In the genomic region with DNA sequence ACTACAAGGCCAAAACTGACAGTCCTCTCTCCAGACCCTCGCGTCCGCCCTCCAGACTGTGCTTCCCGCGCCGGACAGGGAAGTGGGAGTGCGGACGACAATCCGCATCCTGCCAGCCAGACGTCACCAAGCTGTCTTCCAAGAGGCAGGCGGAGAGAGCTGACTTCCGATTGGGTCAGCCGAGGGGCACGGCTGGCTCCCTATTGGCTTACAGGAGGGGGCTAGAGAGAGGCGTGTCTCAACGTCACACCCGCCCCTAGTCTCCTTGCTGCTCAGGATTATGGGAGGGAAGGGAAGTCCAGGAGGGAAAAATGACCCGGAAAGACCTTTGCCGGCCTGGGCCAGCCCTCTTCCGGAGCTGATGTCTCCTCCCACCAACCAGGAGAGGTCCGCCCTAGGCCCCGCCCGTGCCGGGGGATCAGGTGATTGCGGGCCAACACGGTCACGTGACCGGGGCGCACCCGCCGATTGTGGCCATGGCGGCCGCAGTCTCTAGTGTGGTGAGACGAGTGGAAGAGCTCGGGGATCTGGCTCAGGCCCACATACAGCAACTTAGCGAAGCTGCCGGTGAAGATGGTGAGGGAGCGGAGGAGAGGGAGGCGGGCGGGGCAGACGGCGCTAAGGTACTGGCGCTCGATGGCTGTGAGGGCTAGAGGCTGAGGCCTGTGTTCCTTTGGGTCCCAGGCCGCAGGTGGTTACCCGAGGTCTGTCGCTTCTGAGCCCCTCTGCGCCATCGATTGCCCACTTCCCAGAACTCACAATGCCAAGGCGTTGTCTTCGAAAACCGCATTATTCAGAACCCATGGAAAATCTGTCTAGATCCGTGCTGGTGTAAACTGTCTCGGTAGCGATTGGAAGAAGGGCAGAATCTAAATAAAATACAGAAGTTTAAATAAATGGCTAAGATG, we compare ENCODE assay signal across 8 cellular contexts. TPM values are rescaled to one million over a fixed set of nuclear protein-coding genes. Genes with fewer than 3 reads are reported as not detected.
DNase-seq lines count a peak whose midpoint lies in the region; ATAC-seq, FAIRE-seq and TF ChIP-seq lines count a peak whose summit lies in the region.

A gene with protein sequence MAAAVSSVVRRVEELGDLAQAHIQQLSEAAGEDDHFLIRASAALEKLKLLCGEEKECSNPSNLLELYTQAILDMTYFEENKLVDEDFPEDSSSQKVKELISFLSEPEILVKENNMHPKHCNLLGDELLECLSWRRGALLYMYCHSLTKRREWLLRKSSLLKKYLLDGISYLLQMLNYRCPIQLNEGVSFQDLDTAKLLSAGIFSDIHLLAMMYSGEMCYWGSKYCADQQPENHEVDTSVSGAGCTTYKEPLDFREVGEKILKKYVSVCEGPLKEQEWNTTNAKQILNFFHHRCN (plus strand): TSS at position 453 of the 908 bp plus-strand sequence. CDS start 24 bp downstream, at position 477.

- DNase-seq in NCI-H1436 (lab: John Stamatoyannopoulos, UW) (peak; percentile 93), T follicular helper cell (ENCODE audit: low read depth) (peak; percentile 92), adipocyte (ENCODE audit: low read depth) (peak; percentile 100), Right ventricle myocardium superior (peak; percentile 99), pancreas (peak; percentile 98 to 99 (median 99)), tibial artery (peak; percentile 98 to 100)

- TF ChIP-seq CTCF in GM12875 (IDR thresholded peaks at IDR 0.05; ENCODE audit: borderline replicate concordance, insufficient read depth, low read depth, low read length) (no peak), pancreas (IDR thresholded peaks at IDR 0.05) (no peak), tibial artery (IDR thresholded peaks at IDR 0.05) (no peak)

- peak; percentile 98 for FAIRE-seq in pancreas (lab: Jason Lieb, UNC)

- peaks cover 21% of the 10 kb centered on the region for H3K36me3 ChIP-seq in adipocyte (ENCODE audit: control insufficient read depth, insufficient read depth, low read length, severe bottlenecking)
- H3K36me3 ChIP-seq in pancreas: peaks cover 0 to 12% (median 0%) of the 10 kb centered on the region in 3 donors
- H3K36me3 ChIP-seq in tibial artery: peaks cover 11 to 13% (median 13%) of the 10 kb centered on the region in 3 donors

- H3K27me3 ChIP-seq in adipocyte (replicated peaks; ENCODE audit: control insufficient read depth, insufficient read depth, low read length) (no peaks in the 10 kb centered on the region), pancreas (no peaks in the 10 kb centered on the region), tibial artery (no peaks in the 10 kb centered on the region)

- H3K9me3 ChIP-seq in adipocyte (ENCODE audit: control insufficient read depth, low read length) (no peaks in the 10 kb centered on the region), pancreas (no peaks in the 10 kb centered on the region), tibial artery (no peaks in the 10 kb centered on the region)

- H3K4me3 ChIP-seq in GM12875 (ENCODE audit: low read depth, low read length): peak within 1 kb of the TSS; percentile 94
- peak within 1 kb of the TSS; percentile 93 for H3K4me3 ChIP-seq in adipocyte (ENCODE audit: low read length)
- H3K4me3 ChIP-seq in pancreas: peak within 1 kb of the TSS; percentile 65 to 86 (median 79)
- H3K4me3 ChIP-seq in tibial artery: peak within 1 kb of the TSS; percentile 81 to 91

- H3K9ac ChIP-seq in adipocyte (ENCODE audit: low read length): peak within 1 kb of the TSS; percentile 94

- 0% methylated on average over 54 to 55 of the region's 55 CpGs for WGBS in pancreas, 2 donors

- ATAC-seq in HG02798 (IDR thresholded peaks at IDR 0.05; ENCODE audit: poor library complexity, unreplicated experiment): peak; percentile 99
- peak; percentile 99 for ATAC-seq in Right ventricle myocardium superior (ENCODE audit: poor library complexity)
- ATAC-seq in pancreas: peak; percentile 98 to 100 (median 98)

- H3K27ac ChIP-seq in pancreas (peak within 1 kb of the TSS; percentile 73 to 85 (median 77)), tibial artery (peak within 1 kb of the TSS; percentile 94)

- intact Hi-C loops in Right ventricle myocardium superior (cut with DNase I) (no loop called here), pancreas (cut with DNase I) (no loop called here), tibial artery (cut with DNase I; ENCODE audit: low total_unique reads) (loop anchor here (2.0 to 10.0 kb wide), 2 partner anchors 33 to 49 kb away; partner anchors contain the start of gene OXCT1)

- H3K4me1 ChIP-seq in adipocyte (ENCODE audit: control insufficient read depth, insufficient read depth, low read length): peaks cover 39% of the 10 kb centered on the region
- peaks cover 9 to 16% (median 10%) of the 10 kb centered on the region in 3 donors for H3K4me1 ChIP-seq in pancreas
- peaks cover 0 to 33% (median 14%) of the 10 kb centered on the region in 4 donors for H3K4me1 ChIP-seq in tibial artery

RNA-seq across cellular contexts. Expression of the gene that starts here (rescaled TPM):
- 10.9 TPM for total RNA-seq in Right ventricle myocardium superior
- total RNA-seq in pancreas: 10 to 100 TPM in 4 of 6 donors, 1 to 10 TPM in 2; 5.8 to 14.7 (median 11.7) TPM
- polyA plus RNA-seq in pancreas: 1 to 10 TPM; 2.4 to 4.2 TPM

Comparison
In these comparisons a context has a peak if more than half of its experiments do, and no peak if none do; other contexts are left out.
1. Peak in every context shown above with its lines: DNase-seq, ATAC-seq, H3K4me3 ChIP-seq and H3K27ac ChIP-seq.